In the genomic region with DNA sequence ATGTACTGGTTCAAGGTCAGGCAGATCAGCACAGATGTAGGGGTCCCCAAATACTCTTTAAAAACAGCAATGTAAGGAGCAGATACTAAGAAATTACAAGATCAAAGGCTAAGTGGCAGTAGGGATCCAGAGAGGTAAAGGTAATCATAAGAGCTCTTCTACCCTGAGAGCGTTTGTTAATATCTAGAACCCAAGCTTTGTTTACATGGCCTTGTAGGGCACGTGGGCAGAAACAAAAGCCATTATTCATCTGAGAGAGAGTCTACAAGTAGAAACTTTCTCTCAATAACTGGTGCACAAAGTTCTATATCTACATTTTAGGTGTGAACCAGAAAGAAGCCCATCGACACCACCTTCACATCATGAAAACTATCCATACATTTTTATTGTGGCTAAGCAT, we compare ENCODE assay signal across 27 cellular contexts.
"Had no signal": no experiment of that assay in that cellular context is flagged by ENCODE, and none has a peak within 500 bp of the region (broad histone marks: within the 10 kb centered on the region; RNA-seq: fewer than 3 reads in every experiment).

No MANE protein-coding gene starts in this region.

- FAIRE-seq: endometrium, keratinocyte had no signal

- H3K4me3 Mint-ChIP-seq: dendritic cell treated with granulocyte-macrophage colony-stimulating factor and Interleukin-4, amounts not matched to agents 40 ng/mL and 50 ng/mL, for 4 days; effector memory CD8-positive, alpha-beta T cell; endodermal cell; mesothelial cell of epicardium; naive B cell had no signal

- H3K9me3 ChIP-seq: colonic mucosa, esophagus squamous epithelium, gastrocnemius medialis, heart right ventricle, left lung, lower lobe of right lung had no signal

- H3K4me3 ChIP-seq: colonic mucosa, esophagus squamous epithelium, gastrocnemius medialis, heart right ventricle, left lung, lower lobe of right lung, mucosa of descending colon had no signal

- DNase-seq: colonic mucosa; cortex of kidney; effector CD8-positive, alpha-beta T cell; effector memory CD8-positive, alpha-beta T cell; endodermal cell; erythroblast; esophagus squamous epithelium; foreskin fibroblast; foreskin melanocyte; gastrocnemius medialis; glutamatergic neuron; head of caudate nucleus; heart right ventricle; hippocampal formation; left cardiac atrium; left lung; left ventricle myocardium superior; lower lobe of right lung; mesenchymal stem cell; mucosa of descending colon; naive B cell had no signal

- H3K27me3 Mint-ChIP-seq: dendritic cell treated with granulocyte-macrophage colony-stimulating factor and Interleukin-4, amounts not matched to agents 40 ng/mL and 50 ng/mL, for 4 days; effector memory CD8-positive, alpha-beta T cell; naive B cell had no signal

- H3K9me3 Mint-ChIP-seq: dendritic cell treated with granulocyte-macrophage colony-stimulating factor and Interleukin-4, amounts not matched to agents 40 ng/mL and 50 ng/mL, for 4 days; endodermal cell; mesothelial cell of epicardium; naive B cell had no signal

- H3K27ac Mint-ChIP-seq: dendritic cell treated with granulocyte-macrophage colony-stimulating factor and Interleukin-4, amounts not matched to agents 40 ng/mL and 50 ng/mL, for 4 days; effector memory CD8-positive, alpha-beta T cell; endodermal cell; mesothelial cell of epicardium; naive B cell had no signal

- H3K36me3 ChIP-seq: colonic mucosa, esophagus squamous epithelium, gastrocnemius medialis, heart right ventricle, left lung, lower lobe of right lung had no signal

- H3K27ac ChIP-seq: colonic mucosa, epithelial cell of prostate, esophagus squamous epithelium, gastrocnemius medialis, heart right ventricle, left lung, lower lobe of right lung had no signal

- H3K4me1 Mint-ChIP-seq: endodermal cell, mesothelial cell of epicardium, naive B cell had no signal

- H3K27me3 ChIP-seq: colonic mucosa, esophagus squamous epithelium, gastrocnemius medialis, heart right ventricle, left lung had no signal

- H3K36me3 Mint-ChIP-seq: mesothelial cell of epicardium, naive B cell had no signal

- H3K4me1 ChIP-seq: colonic mucosa, esophagus squamous epithelium, gastrocnemius medialis, heart right ventricle, left lung, lower lobe of right lung had no signal

- ATAC-seq: effector memory CD8-positive, alpha-beta T cell; esophagus mucosa; gastrocnemius medialis; heart right ventricle; left cardiac atrium; left lung; left ventricle myocardium superior; lower lobe of right lung; mucosa of descending colon had no signal
